In the genomic region with DNA sequence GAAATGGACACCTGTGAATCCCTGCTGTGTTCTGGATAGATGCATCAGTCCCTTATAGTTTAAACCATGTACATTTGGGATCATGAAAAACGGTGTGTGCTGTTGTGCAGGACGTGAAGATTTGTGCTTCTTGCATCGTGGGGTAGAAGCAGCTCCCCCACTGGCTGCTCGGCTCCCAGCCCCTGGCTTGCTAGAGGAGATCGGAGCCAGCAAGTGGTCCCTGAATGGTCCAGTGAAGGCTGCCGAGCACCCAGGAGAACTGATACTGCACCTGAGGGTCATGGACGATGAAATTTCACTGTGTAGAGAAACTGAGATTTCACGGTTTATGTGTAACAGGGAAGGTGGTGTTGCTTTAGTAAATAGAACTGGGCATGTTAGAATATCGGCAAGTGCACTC, we compare ENCODE assay signal across 27 cellular contexts.
DNase-seq lines count a peak whose midpoint lies in the region; ATAC-seq, FAIRE-seq and TF ChIP-seq lines count a peak whose summit lies in the region.
"Had no signal": no experiment of that assay in that cellular context is flagged by ENCODE, and none has a peak within 500 bp of the region (broad histone marks: within the 10 kb centered on the region; RNA-seq: fewer than 3 reads in every experiment).

No MANE protein-coding gene starts in this region.

- no peaks in the 10 kb centered on the region for H3K36me3 ChIP-seq in endodermal cell (ENCODE audit: control insufficient read depth, insufficient read depth, low read length)
- no peaks in the 10 kb centered on the region for H3K36me3 ChIP-seq in thoracic aorta
- H3K36me3 ChIP-seq in SK-N-SH (replicated peaks in 1 of 2; ENCODE audit: control insufficient read depth in 1 of 2, insufficient read depth in 2 of 2, low read length in 1 of 2), result no peaks in the 10 kb centered on the region
- H3K36me3 ChIP-seq: BE2C; BLaER1 treated with 17β-estradiol and CSF1 and Interleukin-3, amounts not matched to agents 10 nM and 100 nM; HAP-1 had no signal

- H3K27ac ChIP-seq in endodermal cell (ENCODE audit: low read depth, low read length) (no peak overlapping the region), thoracic aorta (peak overlapping the region; percentile 61 to 88), SK-N-SH (ENCODE audit: low read depth in 2 of 2, low read length in 1 of 2) (no peak overlapping the region)
- H3K27ac ChIP-seq: 22Rv1; BLaER1 treated with 17β-estradiol and CSF1 and Interleukin-3, amounts not matched to agents 10 nM and 100 nM had no signal

- no peaks in the 10 kb centered on the region for H3K9me3 Mint-ChIP-seq in endodermal cell
- H3K9me3 Mint-ChIP-seq: CD4-positive, alpha-beta T cell; CD8-positive, alpha-beta memory T cell had no signal

- H3K9ac ChIP-seq in endodermal cell (ENCODE audit: extremely low read depth, low read length, poor library complexity, severe bottlenecking), result no peak overlapping the region
- no peak overlapping the region for H3K9ac ChIP-seq in SK-N-SH
- H3K9ac ChIP-seq: BLaER1 treated with 17β-estradiol and CSF1 and Interleukin-3, amounts not matched to agents 10 nM and 100 nM had no signal

- TF ChIP-seq CTCF in endodermal cell (conservative IDR thresholded peaks at IDR 0.05) (no peak), thoracic aorta (IDR thresholded peaks at IDR 0.05) (no peak), SK-N-SH (IDR thresholded peaks at IDR 0.05) (no peak)

- H3K27me3 ChIP-seq in endodermal cell (ENCODE audit: control insufficient read depth, insufficient read depth, low read length, poor library complexity, severe bottlenecking), result no peaks in the 10 kb centered on the region
- no peaks in the 10 kb centered on the region for H3K27me3 ChIP-seq in thoracic aorta (replicated peaks; ENCODE audit: insufficient read depth)
- no peaks in the 10 kb centered on the region for H3K27me3 ChIP-seq in SK-N-SH (ENCODE audit: insufficient read depth)
- H3K27me3 ChIP-seq: BE2C; BLaER1 treated with 17β-estradiol and CSF1 and Interleukin-3, amounts not matched to agents 10 nM and 100 nM had no signal

- H4K20me1 ChIP-seq in SK-N-SH (ENCODE audit: insufficient read depth), result no peaks in the 10 kb centered on the region
- H4K20me1 ChIP-seq: BLaER1 treated with 17β-estradiol and CSF1 and Interleukin-3, amounts not matched to agents 10 nM and 100 nM had no signal

- no peak for TF ChIP-seq EP300 in SK-N-SH (IDR thresholded peaks at IDR 0.05; ENCODE audit: borderline replicate concordance in 1 of 2, low read depth in 1 of 2, low read length in 1 of 2)

- 93 to 95% methylated on average over 5 to 9 of the region's 9 CpGs for WGBS in endodermal cell (ENCODE audit: insufficient coverage in 1 of 2, insufficient read length in 1 of 2), 2 experiments
- WGBS in SK-N-SH (ENCODE audit: low lambda C conversion rate), result 54% methylated on average over 9 of the region's 9 CpGs

- H3K4me1 ChIP-seq in endodermal cell (ENCODE audit: control insufficient read depth, insufficient read depth, low read length) (no peaks in the 10 kb centered on the region), thoracic aorta (ENCODE audit: control insufficient read depth in 1 of 2, low read depth in 2 of 2) (peaks cover 0 to 28% of the 10 kb centered on the region in 2 donors), SK-N-SH (ENCODE audit: control insufficient read depth in 1 of 2, insufficient read depth in 2 of 2, low read depth in 1 of 2, low read length in 1 of 2) (peaks cover 0 to 4% of the 10 kb centered on the region in 2 experiments; a peak in 1 of 4 replicates)
- H3K4me1 ChIP-seq: BE2C; BLaER1 treated with 17β-estradiol and CSF1 and Interleukin-3, amounts not matched to agents 10 nM and 100 nM; HAP-1 had no signal

- no peaks in the 10 kb centered on the region for H3K9me2 ChIP-seq in SK-N-SH

- no peak overlapping the region for H3K4me3 Mint-ChIP-seq in endodermal cell
- H3K4me3 Mint-ChIP-seq: CD14-positive monocyte; CD4-positive, alpha-beta T cell; CD8-positive, alpha-beta memory T cell; HFFc6 had no signal

- POLR2A ChIA-PET in SK-N-SH (lab: Yijun Ruan, JAX), result no interaction called here

- no peak overlapping the region for H3K27ac Mint-ChIP-seq in endodermal cell
- H3K27ac Mint-ChIP-seq: CD4-positive, alpha-beta T cell; CD8-positive, alpha-beta memory T cell; HFFc6 had no signal

- H3K79me2 ChIP-seq in SK-N-SH (ENCODE audit: insufficient read depth), result no peaks in the 10 kb centered on the region

- DNase-seq in HTR-8/SVneo (ENCODE audit: insufficient read length, low spot score) (no peak), endodermal cell (peak; percentile 26), left lobe of liver (ENCODE audit: low spot score) (peak; percentile 29), thoracic aorta (ENCODE audit: low spot score) (no peak), NOMO-1 treated with dmso at 0.1 percent for 144 hours (lab: John Stamatoyannopoulos, UW; ENCODE audit: unreplicated experiment) (no peak), NCI-H2171 (lab: John Stamatoyannopoulos, UW) (no peak), NOMO-1 (lab: John Stamatoyannopoulos, UW; ENCODE audit: unreplicated experiment in 2 of 2) (no peak), SK-N-SH (no peak)
- DNase-seq: AML-193; BE2C; CD4-positive, alpha-beta T cell; CD8-positive, alpha-beta memory T cell; DMS 273 treated with DMSO at 0.1 percent for 48 hours; DMS79; EL; GDM1; GOT3; HFFc6 had no signal

- FAIRE-seq in HTR-8/SVneo (lab: Jason Lieb, UNC), result peak; percentile 23
- FAIRE-seq: A204.1, D721Med, GM12878, GM19239, H54 had no signal

- CTCF ChIA-PET in SK-N-SH (lab: Yijun Ruan, JAX), result no interaction called here

- no peaks in the 10 kb centered on the region for H3K36me3 Mint-ChIP-seq in endodermal cell (ENCODE audit: low read depth)
- H3K36me3 Mint-ChIP-seq: CD14-positive monocyte; CD8-positive, alpha-beta memory T cell had no signal

- no peaks in the 10 kb centered on the region for H3K27me3 Mint-ChIP-seq in endodermal cell (ENCODE audit: insufficient read depth)

- no peak overlapping the region for H3K4me2 ChIP-seq in SK-N-SH
- H3K4me2 ChIP-seq: BLaER1 treated with 17β-estradiol and CSF1 and Interleukin-3, amounts not matched to agents 10 nM and 100 nM had no signal

- ATAC-seq in left lobe of liver (no peak), thoracic aorta (ENCODE audit: insufficient number of reproducible peaks, low FRiP score, low read depth) (no peak)
- ATAC-seq: GM12878 had no signal

- no peak overlapping the region for H2AFZ ChIP-seq in SK-N-SH (ENCODE audit: low read depth)

- H3K4me1 Mint-ChIP-seq in endodermal cell, result no peaks in the 10 kb centered on the region
- H3K4me1 Mint-ChIP-seq: CD14-positive monocyte; CD8-positive, alpha-beta memory T cell had no signal

- H3K4me3 ChIP-seq in endodermal cell (ENCODE audit: low read length) (no peak overlapping the region), thoracic aorta (no peak overlapping the region), SK-N-SH (ENCODE audit: low read depth in 2 of 2, low read length in 1 of 2) (no peak overlapping the region)
- H3K4me3 ChIP-seq: BLaER1 treated with 17β-estradiol and CSF1 and Interleukin-3, amounts not matched to agents 10 nM and 100 nM; GM12878; HAP-1 had no signal

- H3K9me3 ChIP-seq in endodermal cell (ENCODE audit: control insufficient read depth, low read length) (no peaks in the 10 kb centered on the region), thoracic aorta (no peaks in the 10 kb centered on the region), SK-N-SH (0 out of 2 replicates have a peak, but pooled peaks cover 9% of the 10 kb centered on the region)
- H3K9me3 ChIP-seq: BE2C; BLaER1 treated with 17β-estradiol and CSF1 and Interleukin-3, amounts not matched to agents 10 nM and 100 nM; HAP-1 had no signal

- TF ChIP-seq RAD21 in SK-N-SH (IDR thresholded peaks at IDR 0.05; ENCODE audit: low read length), result no peak

- H3F3A ChIP-seq in SK-N-SH (replicated peaks; ENCODE audit: insufficient read depth), result no peaks in the 10 kb centered on the region

TF ChIP-seq in SK-N-SH, 30 proteins besides CTCF, POLR2A, EP300 and RAD21:
- TF ChIP-seq TAF1 (IDR thresholded peaks at IDR 0.05; ENCODE audit: borderline replicate concordance, low read depth, low read length), result no peak
- TF ChIP-seq NRF1 (IDR thresholded peaks at IDR 0.05; ENCODE audit: low read depth, low read length), result no peak
- TF ChIP-seq RXRA (IDR thresholded peaks at IDR 0.05; ENCODE audit: borderline replicate concordance, low read depth), result no peak
- TF ChIP-seq, protein P1, sequence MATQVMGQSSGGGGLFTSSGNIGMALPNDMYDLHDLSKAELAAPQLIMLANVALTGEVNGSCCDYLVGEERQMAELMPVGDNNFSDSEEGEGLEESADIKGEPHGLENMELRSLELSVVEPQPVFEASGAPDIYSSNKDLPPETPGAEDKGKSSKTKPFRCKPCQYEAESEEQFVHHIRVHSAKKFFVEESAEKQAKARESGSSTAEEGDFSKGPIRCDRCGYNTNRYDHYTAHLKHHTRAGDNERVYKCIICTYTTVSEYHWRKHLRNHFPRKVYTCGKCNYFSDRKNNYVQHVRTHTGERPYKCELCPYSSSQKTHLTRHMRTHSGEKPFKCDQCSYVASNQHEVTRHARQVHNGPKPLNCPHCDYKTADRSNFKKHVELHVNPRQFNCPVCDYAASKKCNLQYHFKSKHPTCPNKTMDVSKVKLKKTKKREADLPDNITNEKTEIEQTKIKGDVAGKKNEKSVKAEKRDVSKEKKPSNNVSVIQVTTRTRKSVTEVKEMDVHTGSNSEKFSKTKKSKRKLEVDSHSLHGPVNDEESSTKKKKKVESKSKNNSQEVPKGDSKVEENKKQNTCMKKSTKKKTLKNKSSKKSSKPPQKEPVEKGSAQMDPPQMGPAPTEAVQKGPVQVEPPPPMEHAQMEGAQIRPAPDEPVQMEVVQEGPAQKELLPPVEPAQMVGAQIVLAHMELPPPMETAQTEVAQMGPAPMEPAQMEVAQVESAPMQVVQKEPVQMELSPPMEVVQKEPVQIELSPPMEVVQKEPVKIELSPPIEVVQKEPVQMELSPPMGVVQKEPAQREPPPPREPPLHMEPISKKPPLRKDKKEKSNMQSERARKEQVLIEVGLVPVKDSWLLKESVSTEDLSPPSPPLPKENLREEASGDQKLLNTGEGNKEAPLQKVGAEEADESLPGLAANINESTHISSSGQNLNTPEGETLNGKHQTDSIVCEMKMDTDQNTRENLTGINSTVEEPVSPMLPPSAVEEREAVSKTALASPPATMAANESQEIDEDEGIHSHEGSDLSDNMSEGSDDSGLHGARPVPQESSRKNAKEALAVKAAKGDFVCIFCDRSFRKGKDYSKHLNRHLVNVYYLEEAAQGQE (IDR thresholded peaks at IDR 0.05; ENCODE audit: low read depth, low read length), result no peak
- no peak for TF ChIP-seq FOSL2 (IDR thresholded peaks at IDR 0.05; ENCODE audit: borderline replicate concordance, low read depth)
- TF ChIP-seq TCF12 (IDR thresholded peaks at IDR 0.05), result no peak
- TF ChIP-seq FOXM1 (IDR thresholded peaks at IDR 0.05; ENCODE audit: low read depth), result no peak
- TF ChIP-seq SMC3 (IDR thresholded peaks at IDR 0.05; ENCODE audit: low read depth, low read length), result no peak
- TF ChIP-seq JUND (IDR thresholded peaks at IDR 0.05), result no peak

Comparison
In these comparisons a context has a peak if more than half of its experiments do, and no peak if none do; other contexts are left out.
1. DNase-seq: peak in endodermal cell (single experiment) and left lobe of liver (single experiment); none in HTR-8/SVneo (single experiment), thoracic aorta (single experiment), NOMO-1 treated with dmso at 0.1 percent for 144 hours (single experiment), NCI-H2171 (single experiment), NOMO-1 (0 of 2) and SK-N-SH (single experiment).
2. H3K27ac ChIP-seq: peak in thoracic aorta (2 of 2); none in endodermal cell (single experiment) and SK-N-SH (0 of 2).